Comparison of ENCODE assay signal across 8 cellular contexts in the genomic region with DNA sequence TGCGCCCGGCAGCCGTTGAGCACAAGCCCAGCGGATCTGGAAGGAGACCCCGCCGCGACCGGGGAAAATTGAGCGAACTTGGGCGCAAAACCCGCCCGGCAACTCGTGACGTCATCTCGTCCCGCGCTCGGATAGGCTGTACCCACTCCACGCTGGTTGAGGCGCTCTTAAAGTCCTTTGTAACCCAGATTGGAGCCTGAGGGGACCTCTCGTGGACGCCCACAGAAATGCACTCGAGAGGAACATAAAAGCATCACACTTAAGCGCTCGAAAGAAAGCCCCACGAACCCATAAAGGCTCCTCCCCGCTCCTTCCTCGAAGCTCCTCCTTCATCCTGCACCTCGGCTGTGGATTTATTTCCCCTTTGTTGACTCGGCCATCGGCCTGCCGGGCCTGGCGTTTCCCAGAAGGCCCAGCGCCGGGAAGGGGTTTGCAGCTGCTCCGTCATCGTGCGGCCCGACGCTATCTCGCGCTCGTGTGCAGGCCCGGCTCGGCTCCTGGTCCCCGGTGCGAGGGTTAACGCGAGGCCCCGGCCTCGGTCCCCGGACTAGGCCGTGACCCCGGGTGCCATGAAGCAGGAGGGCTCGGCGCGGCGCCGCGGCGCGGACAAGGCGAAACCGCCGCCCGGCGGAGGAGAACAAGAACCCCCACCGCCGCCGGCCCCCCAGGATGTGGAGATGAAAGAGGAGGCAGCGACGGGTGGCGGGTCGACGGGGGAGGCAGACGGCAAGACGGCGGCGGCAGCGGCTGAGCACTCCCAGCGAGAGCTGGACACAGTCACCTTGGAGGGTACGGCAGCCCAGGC. TPM values are rescaled to one million over a fixed set of nuclear protein-coding genes. Genes with fewer than 3 reads are reported as not detected.
A peak's percentile ranks its signal among the peaks of the same experiment; 100 is the strongest.
DNase-seq lines count a peak whose midpoint lies in the region; ATAC-seq, FAIRE-seq and TF ChIP-seq lines count a peak whose summit lies in the region.

Gene PSMD3 (plus strand): TSS at position 406 of the 805 bp plus-strand sequence. CDS start 164 bp downstream, at position 570.

- peaks cover 31% of the 10 kb centered on the region for H3K4me1 Mint-ChIP-seq in activated naive CD8-positive, alpha-beta T cell treated with anti-CD3 and anti-CD28 coated beads, Interleukin-2, amount 50 U/mL, for 24 hours

- peak within 1 kb of the TSS; percentile 79 for H3K4me3 ChIP-seq in GM12875 (ENCODE audit: low read depth, low read length)
- peak within 1 kb of the TSS; percentile 55 to 98 (median 82) for H3K4me3 ChIP-seq in pancreas
- H3K4me3 ChIP-seq in tibial artery: peak within 1 kb of the TSS; percentile 82 to 97

- H3K27me3 ChIP-seq in pancreas (no peaks in the 10 kb centered on the region), tibial artery (peaks cover 0 to 23% of the 10 kb centered on the region in 2 donors)

- H3K36me3 ChIP-seq in pancreas (peaks cover 0 to 16% (median 12%) of the 10 kb centered on the region in 3 donors), tibial artery (peaks cover 15 to 16% (median 16%) of the 10 kb centered on the region in 3 donors)

- H3K27me3 Mint-ChIP-seq in activated naive CD8-positive, alpha-beta T cell treated with anti-CD3 and anti-CD28 coated beads, Interleukin-2, amount 50 U/mL, for 24 hours: peaks cover 6% of the 10 kb centered on the region

- no peaks in the 10 kb centered on the region for H3K9me3 ChIP-seq in pancreas
- H3K9me3 ChIP-seq in tibial artery: no peaks in the 10 kb centered on the region

- DNase-seq in NCI-H1417 treated with DMSO at 0.1 percent for 48 hours (lab: John Stamatoyannopoulos, UW) (peak; percentile 97), SW480 (ENCODE audit: low spot score) (peak; percentile 99), Right ventricle myocardium inferior (ENCODE audit: missing footprints) (peak; percentile 98), pancreas (peak; percentile 96 to 99 (median 98)), tibial artery (peak; percentile 99 to 100)
- peak; percentile 98 for DNase-seq in activated naive CD8-positive, alpha-beta T cell treated with anti-CD3 and anti-CD28 coated beads, Interleukin-2, amount 50 U/mL, for 24 hours

- peak within 1 kb of the TSS; percentile 73 to 88 (median 85) for H3K27ac ChIP-seq in pancreas
- H3K27ac ChIP-seq in tibial artery: peak within 1 kb of the TSS; percentile 89 to 90

- peaks cover 27% of the 10 kb centered on the region for H3K36me3 Mint-ChIP-seq in activated naive CD8-positive, alpha-beta T cell treated with anti-CD3 and anti-CD28 coated beads, Interleukin-2, amount 50 U/mL, for 24 hours (ENCODE audit: low read depth)

- H3K4me3 Mint-ChIP-seq in activated naive CD8-positive, alpha-beta T cell treated with anti-CD3 and anti-CD28 coated beads, Interleukin-2, amount 50 U/mL, for 24 hours: peak within 1 kb of the TSS; percentile 95

- H3K4me1 ChIP-seq in pancreas: peaks cover 8 to 14% (median 12%) of the 10 kb centered on the region in 3 donors
- H3K4me1 ChIP-seq in tibial artery: peaks cover 0 to 30% (median 25%) of the 10 kb centered on the region in 4 donors

- ATAC-seq in HG02798 (IDR thresholded peaks at IDR 0.05; ENCODE audit: poor library complexity, unreplicated experiment) (peak; percentile 90), Right ventricle myocardium inferior (peak; percentile 98), pancreas (peak; percentile 92 to 98 (median 94))
- peak; percentile 99 for ATAC-seq in activated naive CD8-positive, alpha-beta T cell treated with anti-CD3 and anti-CD28 coated beads, Interleukin-2, amount 50 U/mL, for 24 hours

- no peaks in the 10 kb centered on the region for H3K9me3 Mint-ChIP-seq in activated naive CD8-positive, alpha-beta T cell treated with anti-CD3 and anti-CD28 coated beads, Interleukin-2, amount 50 U/mL, for 24 hours

- peak within 1 kb of the TSS; percentile 96 for H3K27ac Mint-ChIP-seq in activated naive CD8-positive, alpha-beta T cell treated with anti-CD3 and anti-CD28 coated beads, Interleukin-2, amount 50 U/mL, for 24 hours

- 0 to 1% methylated on average over 82 of the region's 82 CpGs for WGBS in pancreas, 2 donors

- FAIRE-seq in pancreas (lab: Jason Lieb, UNC): peak; percentile 86

- TF ChIP-seq CTCF in GM12875 (IDR thresholded peaks at IDR 0.05; ENCODE audit: borderline replicate concordance, insufficient read depth, low read depth, low read length): peak; percentile 70
- peak; percentile 60 to 72 (median 68) for TF ChIP-seq CTCF in pancreas (IDR thresholded peaks at IDR 0.05)
- peak; percentile 84 to 92 for TF ChIP-seq CTCF in tibial artery (IDR thresholded peaks at IDR 0.05)

- intact Hi-C loops in Right ventricle myocardium inferior (cut with DNase I) (loop anchor here (1.0 to 2.0 kb wide), 4 partner anchors 21 to 358 kb away; no protein-coding TSS in a partner anchor), pancreas (cut with DNase I) (no loop called here), tibial artery (cut with DNase I; ENCODE audit: low total_unique reads) (no loop called here)

RNA-seq across cellular contexts. Expression of gene PSMD3, which starts in this region (rescaled TPM):
- total RNA-seq in Right ventricle myocardium inferior (86.9 TPM), pancreas (10 to 100 TPM; 34.2 to 43.5 (median 39.5) TPM)
- 10 to 100 TPM; 32.0 to 41.7 TPM for polyA plus RNA-seq in pancreas

Comparison
In these comparisons a context has a peak if more than half of its experiments do, and no peak if none do; other contexts are left out.
1. Peak in every context shown above with its lines: DNase-seq, ATAC-seq, H3K4me3 ChIP-seq and H3K27ac ChIP-seq.